8 cellular contexts compared by ENCODE assay signal in the genomic region with DNA sequence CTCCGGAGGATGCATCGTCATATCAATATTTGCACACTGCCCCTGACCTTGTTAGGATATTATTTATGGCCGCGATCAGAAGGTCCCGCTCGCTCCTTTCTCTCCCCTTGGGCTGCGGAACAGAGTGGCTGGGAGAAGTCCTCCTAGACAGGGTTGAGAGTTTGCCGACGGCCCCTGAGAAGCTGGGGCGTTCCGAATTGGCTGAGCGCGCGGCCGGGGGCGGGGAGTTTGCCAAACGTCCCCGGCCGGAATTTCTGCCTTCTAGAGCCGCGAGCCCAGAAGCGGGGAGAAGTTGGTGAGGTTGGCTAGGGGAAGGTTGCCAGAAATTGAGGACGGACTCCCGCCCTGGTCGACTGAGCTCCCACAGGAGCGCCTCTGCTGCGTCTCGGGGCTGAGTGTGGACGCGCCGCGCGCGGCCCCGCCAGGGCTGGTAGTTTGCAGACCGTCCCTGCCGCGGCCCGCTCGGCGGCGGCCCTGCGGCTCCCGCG.
DNase-seq lines count a peak whose midpoint lies in the region; ATAC-seq and TF ChIP-seq lines count a peak whose summit lies in the region.

No MANE protein-coding gene starts in this region.

- peak overlapping the region; percentile 70 for H3K4me3 ChIP-seq in fibroblast of pulmonary artery (replicated peaks; ENCODE audit: low read depth, low read length)

- H3K4me3 Mint-ChIP-seq in nephron = peak overlapping the region; percentile 90 to 94 (median 91)
- peak overlapping the region; percentile 93 for H3K4me3 Mint-ChIP-seq in stimulated activated naive CD8-positive, alpha-beta T cell treated with anti-CD3 and anti-CD28 coated beads, Interleukin-15, Interleukin-2, amounts not matched to agents 100 ng/mL and 50 ng/mL, for 24 hours

- DNase-seq in EH (ENCODE audit: low read depth) (peak; percentile 96), RWPE1 (ENCODE audit: low spot score) (peak; percentile 95), fibroblast of pulmonary artery (ENCODE audit: low read depth) (peak; percentile 96)
- peak; percentile 75 for DNase-seq in activated T-helper 9 cell treated with anti-CD3 and anti-CD28 coated beads, Interleukin-2, amount 50 U/mL, for 16 hours (ENCODE audit: low read depth)

- POLR2A ChIA-PET in RWPE1 (lab: Yijun Ruan, JAX; ENCODE audit: low non-redundant PET) = interaction anchor here (1.3 kb wide), 1 partner anchor 89 kb away, joined by 3 read pairs; no protein-coding TSS in a partner anchor

- CTCF ChIA-PET in RWPE1 (lab: Yijun Ruan, JAX) = interaction anchor here (0.7 to 1.5 kb wide), 4 partner anchors 88 to 332 kb away, joined by 3 to 8 read pairs (median 5); no protein-coding TSS in a partner anchor

- peak; percentile 54 for ATAC-seq in GM21825 (IDR thresholded peaks at IDR 0.05; ENCODE audit: unreplicated experiment)

- H3K27ac ChIP-seq in KOPT-K1 (ENCODE audit: low read depth, low read length, poor library complexity, severe bottlenecking) = peak overlapping the region; percentile 70
- peak overlapping the region; percentile 93 for H3K27ac ChIP-seq in RWPE1

- TF ChIP-seq CTCF in RWPE1 (conservative IDR thresholded peaks at IDR 0.05; ENCODE audit: low read depth) = no peak
- TF ChIP-seq CTCF in fibroblast of pulmonary artery (IDR thresholded peaks at IDR 0.05; ENCODE audit: low read length, missing control alignments) = no peak
- no peak for TF ChIP-seq CTCF in nephron (IDR thresholded peaks at IDR 0.05; ENCODE audit: unreplicated experiment in 3 of 3)

- no peaks in the 10 kb centered on the region for H3K9me3 ChIP-seq in KOPT-K1 (ENCODE audit: insufficient read depth, low read length, poor library complexity, severe bottlenecking)

- H3K9me3 Mint-ChIP-seq in nephron = no peaks in the 10 kb centered on the region
- no peaks in the 10 kb centered on the region for H3K9me3 Mint-ChIP-seq in stimulated activated naive CD8-positive, alpha-beta T cell treated with anti-CD3 and anti-CD28 coated beads, Interleukin-15, Interleukin-2, amounts not matched to agents 100 ng/mL and 50 ng/mL, for 24 hours

- H3K4me1 Mint-ChIP-seq in nephron = peaks cover 38% of the 10 kb centered on the region
- peaks cover 49% of the 10 kb centered on the region for H3K4me1 Mint-ChIP-seq in stimulated activated naive CD8-positive, alpha-beta T cell treated with anti-CD3 and anti-CD28 coated beads, Interleukin-15, Interleukin-2, amounts not matched to agents 100 ng/mL and 50 ng/mL, for 24 hours (ENCODE audit: low read depth)

- H3K36me3 ChIP-seq in KOPT-K1 (ENCODE audit: insufficient read depth, low read length) = no peaks in the 10 kb centered on the region

- peaks cover 4% of the 10 kb centered on the region for H3K27me3 Mint-ChIP-seq in nephron (ENCODE audit: low read depth)
- no peaks in the 10 kb centered on the region for H3K27me3 Mint-ChIP-seq in stimulated activated naive CD8-positive, alpha-beta T cell treated with anti-CD3 and anti-CD28 coated beads, Interleukin-15, Interleukin-2, amounts not matched to agents 100 ng/mL and 50 ng/mL, for 24 hours

- no peaks in the 10 kb centered on the region for H3K36me3 Mint-ChIP-seq in nephron (ENCODE audit: low read depth)
- no peaks in the 10 kb centered on the region for H3K36me3 Mint-ChIP-seq in stimulated activated naive CD8-positive, alpha-beta T cell treated with anti-CD3 and anti-CD28 coated beads, Interleukin-15, Interleukin-2, amounts not matched to agents 100 ng/mL and 50 ng/mL, for 24 hours (ENCODE audit: low read depth)

- peak overlapping the region; percentile 69 to 90 (median 78) for H3K27ac Mint-ChIP-seq in nephron
- H3K27ac Mint-ChIP-seq in stimulated activated naive CD8-positive, alpha-beta T cell treated with anti-CD3 and anti-CD28 coated beads, Interleukin-15, Interleukin-2, amounts not matched to agents 100 ng/mL and 50 ng/mL, for 24 hours = peak overlapping the region; percentile 91

Comparison
In these comparisons a context has a peak if more than half of its experiments do, and no peak if none do; other contexts are left out.
1. Peak in every context shown above with its lines: DNase-seq, ATAC-seq, H3K4me3 ChIP-seq and H3K27ac ChIP-seq.